In the genomic region with DNA sequence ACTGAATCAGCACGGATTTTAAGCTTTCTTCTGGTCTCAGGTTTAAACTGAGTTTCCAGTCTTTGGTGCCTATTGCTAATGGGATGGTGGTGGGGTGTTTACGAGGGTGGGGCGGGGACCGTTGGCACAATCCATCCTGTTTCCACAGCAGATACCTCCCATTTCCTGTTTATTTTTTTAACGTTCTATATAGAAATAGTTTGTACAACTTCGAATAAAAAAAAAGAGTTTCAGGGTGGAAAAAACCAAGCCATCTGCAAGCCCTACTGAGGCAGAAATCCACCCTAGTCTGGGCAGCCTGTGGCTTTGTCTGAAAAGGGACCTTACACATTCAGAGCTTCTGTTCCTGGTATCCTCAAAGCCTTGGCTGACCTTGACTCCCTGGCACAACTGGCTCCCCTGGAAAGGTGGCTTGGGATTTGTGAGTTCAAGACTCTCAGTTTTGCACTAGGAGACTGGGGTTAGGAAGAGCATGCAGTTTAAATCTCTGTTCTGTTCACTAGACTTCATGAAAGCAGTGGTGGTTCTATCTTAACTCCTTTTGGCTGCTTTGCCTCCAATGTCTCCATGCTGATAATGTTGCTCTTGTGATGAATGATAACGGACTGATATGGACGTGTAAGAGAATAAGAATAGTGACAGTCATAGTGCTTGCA, we compare ENCODE assay signal across 19 cellular contexts. TPM values are rescaled to one million over a fixed set of nuclear protein-coding genes. Genes with fewer than 3 reads are reported as not detected.
DNase-seq lines count a peak whose midpoint lies in the region; ATAC-seq and TF ChIP-seq lines count a peak whose summit lies in the region.
"Had no signal": no experiment of that assay in that cellular context is flagged by ENCODE, and none has a peak within 500 bp of the region (broad histone marks: within the 10 kb centered on the region; RNA-seq: fewer than 3 reads in every experiment).

No MANE protein-coding gene starts in this region.

- POLR2A ChIA-PET in activated CD4-positive, alpha-beta T cell treated with anti-CD3 and anti-CD28 coated beads, Interleukin-2, amount 10 ng/mL, durations not matched to agents 7 days and 5 days (lab: Charles Lee) = no interaction called here
- POLR2A ChIA-PET in activated CD8-positive, alpha-beta T cell treated with anti-CD3 and anti-CD28 coated beads for 36 hours (lab: Charles Lee) = interaction anchor here (1.5 kb wide), 1 partner anchor 21 kb away, joined by 5 read pairs; no protein-coding TSS in a partner anchor

- CTCF ChIA-PET in activated CD4-positive, alpha-beta T cell treated with anti-CD3 and anti-CD28 coated beads, Interleukin-2, amount 10 ng/mL, durations not matched to agents 7 days and 5 days (lab: Charles Lee) = interaction anchor here (1.0 to 3.0 kb wide), 4 partner anchors 11 to 97 kb away, joined by 3 to 9 read pairs (median 4); no protein-coding TSS in a partner anchor
- CTCF ChIA-PET in activated CD8-positive, alpha-beta T cell treated with anti-CD3 and anti-CD28 coated beads for 36 hours (lab: Charles Lee) = interaction anchor here (1.0 to 2.1 kb wide), 2 partner anchors 24 to 27 kb away, joined by 3 to 4 read pairs; no protein-coding TSS in a partner anchor

- no peaks in the 10 kb centered on the region for H3K9me3 ChIP-seq in suprapubic skin
- H3K9me3 ChIP-seq: body of pancreas, right atrium auricular region had no signal

- no peak for TF ChIP-seq CTCF in activated CD8-positive, alpha-beta T cell treated with anti-CD3 and anti-CD28 coated beads for 36 hours (IDR thresholded peaks at IDR 0.05)
- no peak for TF ChIP-seq CTCF in suprapubic skin (IDR thresholded peaks at IDR 0.05)

- peaks cover 57% of the 10 kb centered on the region for H3K4me1 Mint-ChIP-seq in activated CD4-positive, alpha-beta T cell treated with anti-CD3 and anti-CD28 coated beads, Interleukin-2, amount 10 ng/mL, durations not matched to agents 7 days and 5 days
- peaks cover 63% of the 10 kb centered on the region for H3K4me1 Mint-ChIP-seq in activated CD8-positive, alpha-beta T cell treated with anti-CD3 and anti-CD28 coated beads for 36 hours (ENCODE audit: low read depth)
- peaks cover 55 to 66% (median 65%) of the 10 kb centered on the region in 3 donors for H3K4me1 Mint-ChIP-seq in naive B cell

- H3K27me3 ChIP-seq in suprapubic skin = no peaks in the 10 kb centered on the region
- H3K27me3 ChIP-seq: body of pancreas, right atrium auricular region had no signal

- peak overlapping the region; percentile 57 for H3K27ac Mint-ChIP-seq in activated CD4-positive, alpha-beta T cell treated with anti-CD3 and anti-CD28 coated beads, Interleukin-2, amount 10 ng/mL, durations not matched to agents 7 days and 5 days
- peak overlapping the region; percentile 59 for H3K27ac Mint-ChIP-seq in activated CD8-positive, alpha-beta T cell treated with anti-CD3 and anti-CD28 coated beads for 36 hours
- peak overlapping the region in 3 of 6 donors; percentile 2 to 64 (median 33) for H3K27ac Mint-ChIP-seq in naive B cell

- TF ChIP-seq EP300 in suprapubic skin (IDR thresholded peaks at IDR 0.05) = no peak

- no peaks in the 10 kb centered on the region for H3K4me1 ChIP-seq in suprapubic skin
- H3K4me1 ChIP-seq: foreskin keratinocyte, right atrium auricular region had no signal

- TF ChIP-seq POLR2A in suprapubic skin (IDR thresholded peaks at IDR 0.05) = no peak

- no peaks in the 10 kb centered on the region for H3K27me3 Mint-ChIP-seq in activated CD4-positive, alpha-beta T cell treated with anti-CD3 and anti-CD28 coated beads, Interleukin-2, amount 10 ng/mL, durations not matched to agents 7 days and 5 days
- no peaks in the 10 kb centered on the region for H3K27me3 Mint-ChIP-seq in activated CD8-positive, alpha-beta T cell treated with anti-CD3 and anti-CD28 coated beads for 36 hours
- H3K27me3 Mint-ChIP-seq in naive B cell = no peaks in the 10 kb centered on the region

- H3K4me3 Mint-ChIP-seq in activated CD4-positive, alpha-beta T cell treated with anti-CD3 and anti-CD28 coated beads, Interleukin-2, amount 10 ng/mL, durations not matched to agents 7 days and 5 days = peak overlapping the region; percentile 26
- no peak overlapping the region for H3K4me3 Mint-ChIP-seq in activated CD8-positive, alpha-beta T cell treated with anti-CD3 and anti-CD28 coated beads for 36 hours
- H3K4me3 Mint-ChIP-seq in naive B cell = peak overlapping the region in 5 of 8 donors; percentile 27 to 82 (median 53)

- H3K36me3 Mint-ChIP-seq in activated CD4-positive, alpha-beta T cell treated with anti-CD3 and anti-CD28 coated beads, Interleukin-2, amount 10 ng/mL, durations not matched to agents 7 days and 5 days (ENCODE audit: low read depth) = peaks cover 7% of the 10 kb centered on the region
- H3K36me3 Mint-ChIP-seq in activated CD8-positive, alpha-beta T cell treated with anti-CD3 and anti-CD28 coated beads for 36 hours (ENCODE audit: low read depth) = peaks cover 2% of the 10 kb centered on the region
- H3K36me3 Mint-ChIP-seq in naive B cell = no peaks in the 10 kb centered on the region

- ATAC-seq in activated CD8-positive, alpha-beta T cell treated with anti-CD3 and anti-CD28 coated beads for 36 hours = no peak
- ATAC-seq in naive B cell (ENCODE audit: low read depth in 2 of 2) (no peak), HG02678 (IDR thresholded peaks at IDR 0.05; ENCODE audit: unreplicated experiment) (no peak), GM21576 (IDR thresholded peaks at IDR 0.05; ENCODE audit: unreplicated experiment) (no peak)
- ATAC-seq: body of pancreas, foreskin keratinocyte, PC-3 had no signal

- DNase-seq in activated CD4-positive, alpha-beta T cell treated with anti-CD3 and anti-CD28 coated beads, Interleukin-2, amount 10 ng/mL, durations not matched to agents 7 days and 5 days = no peak
- DNase-seq in activated CD4-positive, alpha-beta T cell treated with anti-CD3 and anti-CD28 coated beads for 4 hours = no peak
- DNase-seq in NAMALWA (ENCODE audit: low spot score) = peak; percentile 77
- no peak for DNase-seq in activated CD8-positive, alpha-beta T cell treated with anti-CD3 and anti-CD28 coated beads for 36 hours
- DNase-seq in naive B cell = no peak
- no peak for DNase-seq in suprapubic skin (ENCODE audit: low spot score in 2 of 2)
- DNase-seq: activated gamma-delta T cell, body of pancreas, foreskin keratinocyte, kidney glomerular epithelial cell, NCI-H2029, NCI-H524, PC-3, T1000 had no signal

- peaks cover 11% of the 10 kb centered on the region for H3K9me3 Mint-ChIP-seq in activated CD4-positive, alpha-beta T cell treated with anti-CD3 and anti-CD28 coated beads, Interleukin-2, amount 10 ng/mL, durations not matched to agents 7 days and 5 days
- H3K9me3 Mint-ChIP-seq in activated CD8-positive, alpha-beta T cell treated with anti-CD3 and anti-CD28 coated beads for 36 hours = peaks cover 4% of the 10 kb centered on the region
- H3K9me3 Mint-ChIP-seq in naive B cell = no peaks in the 10 kb centered on the region

- H3K4me3 ChIP-seq in suprapubic skin = no peak overlapping the region
- H3K4me3 ChIP-seq: body of pancreas, coronary artery, right atrium auricular region had no signal

- no peak overlapping the region for H3K27ac ChIP-seq in suprapubic skin
- H3K27ac ChIP-seq: body of pancreas, C4-2B, coronary artery, foreskin keratinocyte, right atrium auricular region had no signal

- intact Hi-C loops in activated CD8-positive, alpha-beta T cell treated with anti-CD3 and anti-CD28 coated beads for 36 hours (cut with micrococcal nuclease) = no loop called here

- no peaks in the 10 kb centered on the region for H3K36me3 ChIP-seq in suprapubic skin
- H3K36me3 ChIP-seq: right atrium auricular region had no signal

- WGBS in suprapubic skin = 47% methylated on average over 8 of the region's 8 CpGs

RNA-seq across cellular contexts. Expression of a gene that starts 46.7 kb away (rescaled TPM):
- under 1 TPM in 1 of 2 experiments, not detected in 1; 0.04 TPM for total RNA-seq in activated CD4-positive, alpha-beta T cell treated with anti-CD3 and anti-CD28 coated beads, Interleukin-2, amount 10 ng/mL, durations not matched to agents 7 days and 5 days
- total RNA-seq in activated CD8-positive, alpha-beta T cell treated with anti-CD3 and anti-CD28 coated beads for 36 hours = under 1 TPM; 0.16 to 0.40 TPM
- under 1 TPM in 5 of 6 donors, not detected in 1; 0.05 to 0.19 (median 0.08) TPM for polyA plus RNA-seq in naive B cell (ENCODE audit: low read depth in 6 of 6)
- total RNA-seq in suprapubic skin = 10 to 100 TPM; 18.7 to 39.7 (median 28.1) TPM

Comparison
In these comparisons a context has a peak if more than half of its experiments do, and no peak if none do; other contexts are left out.
1. RNA of a gene that starts 46.7 kb away (total RNA-seq): 18.7 to 39.7 TPM in suprapubic skin; 0.16 to 0.40 TPM in activated CD8-positive, alpha-beta T cell treated with anti-CD3 and anti-CD28 coated beads for 36 hours and 0.04 TPM in activated CD4-positive, alpha-beta T cell treated with anti-CD3 and anti-CD28 coated beads, Interleukin-2, amount 10 ng/mL, durations not matched to agents 7 days and 5 days; every median in the first group is over 10 times any median in the second.